In the genomic region with DNA sequence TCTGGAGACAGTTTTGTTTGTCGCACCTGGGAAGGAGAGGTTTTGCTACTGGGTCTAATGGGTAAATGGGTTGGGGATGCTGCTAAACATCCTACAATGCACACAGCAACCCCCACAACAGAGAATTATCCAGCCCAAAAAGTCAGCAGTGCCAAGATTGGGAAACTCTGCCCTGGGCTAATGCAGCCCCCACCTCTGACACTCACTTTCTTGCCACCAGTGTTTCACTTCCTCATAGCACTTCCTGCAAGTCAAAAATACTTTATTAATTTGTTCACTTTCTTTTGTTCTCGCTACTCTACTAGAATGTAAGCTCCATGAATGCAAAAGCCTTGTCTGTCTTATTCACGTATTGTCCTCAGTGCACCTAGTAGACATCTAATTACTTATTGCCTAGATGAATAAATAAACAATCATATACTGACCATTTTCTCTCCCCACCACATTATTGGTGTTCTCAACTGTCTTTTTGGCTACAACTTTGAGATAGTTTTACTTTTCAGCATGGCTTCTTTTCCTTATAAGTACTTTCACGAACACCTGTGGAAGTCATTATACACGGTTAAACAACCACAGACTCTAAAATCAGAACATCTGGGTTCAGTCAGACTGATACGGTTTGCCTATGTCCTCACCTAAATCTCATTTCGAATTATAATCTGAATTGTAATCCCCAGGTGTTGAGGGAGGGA, we compare ENCODE assay signal across 11 cellular contexts.
DNase-seq lines count a peak whose midpoint lies in the region; ATAC-seq, FAIRE-seq and TF ChIP-seq lines count a peak whose summit lies in the region.
"Had no signal": no experiment of that assay in that cellular context is flagged by ENCODE, and none has a peak within 500 bp of the region (broad histone marks: within the 10 kb centered on the region; RNA-seq: fewer than 3 reads in every experiment).

No MANE protein-coding gene starts in this region.

- WGBS in GM12878 (ENCODE audit: insufficient coverage, insufficient replicate concordance, low lambda C conversion rate, missing lambda C conversion rate), result 0% methylated on average over 7 of the region's 7 CpGs

- no peak for TF ChIP-seq CTCF in GM12878 (IDR thresholded peaks at IDR 0.05 in 2 of 3, conservative IDR thresholded peaks at IDR 0.05 in 1 of 3; ENCODE audit: control insufficient read depth in 2 of 3, extremely low read depth in 1 of 3, insufficient read depth in 1 of 3, low read depth in 3 of 3, low read length in 3 of 3)

- no peaks in the 10 kb centered on the region; the same call in 1 of the 3 replicates for H3K9me3 ChIP-seq in GM12878 (replicated peaks; ENCODE audit: control insufficient read depth, insufficient read depth, low read length)
- H3K9me3 ChIP-seq in SJCRH30 (replicated peaks), result no peaks in the 10 kb centered on the region
- H3K9me3 ChIP-seq: right lobe of liver, uterus had no signal

- no TSS peak for BruUV-seq in GM12878 (replicated peaks; lab: Mats Ljungman, UMichigan)

- H3K27ac ChIP-seq in GM12878 (ENCODE audit: control insufficient read depth, insufficient read depth) (no peak overlapping the region), SJCRH30 (no peak overlapping the region)
- H3K27ac ChIP-seq: right lobe of liver, uterus had no signal

- H3K9ac ChIP-seq in GM12878 (ENCODE audit: control insufficient read depth, insufficient read depth, low read length), result no peak overlapping the region

- H3K4me1 ChIP-seq in GM12878 (ENCODE audit: control insufficient read depth, insufficient read depth, low read length), result no peaks in the 10 kb centered on the region; the same call in 1 of the 2 replicates
- no peaks in the 10 kb centered on the region for H3K4me1 ChIP-seq in SJCRH30
- H3K4me1 ChIP-seq: right lobe of liver, uterus had no signal

- no peak for FAIRE-seq in GM12878 (lab: Jason Lieb, UNC)

- H3K79me2 ChIP-seq in GM12878 (ENCODE audit: control insufficient read depth, insufficient read depth, low read length), result no peaks in the 10 kb centered on the region

- H4K20me1 ChIP-seq in GM12878 (ENCODE audit: control insufficient read depth, insufficient read depth), result no peaks in the 10 kb centered on the region

- H3K4me2 ChIP-seq in GM12878 (ENCODE audit: control insufficient read depth, insufficient read depth), result no peak overlapping the region

- ATAC-seq in GM18517 (IDR thresholded peaks at IDR 0.05; ENCODE audit: unreplicated experiment) (peak; percentile 84), GM21786 (IDR thresholded peaks at IDR 0.05; ENCODE audit: unreplicated experiment) (peak; percentile 80), HG03520 (IDR thresholded peaks at IDR 0.05; ENCODE audit: unreplicated experiment) (peak; percentile 57), GM12878 (peak; percentile 73), HG03196 (IDR thresholded peaks at IDR 0.05; ENCODE audit: unreplicated experiment) (no peak)
- ATAC-seq: CD8-positive, alpha-beta T cell had no signal

- no peak for TF ChIP-seq POLR2A in GM12878 (IDR thresholded peaks at IDR 0.05; ENCODE audit: low read depth, low read length)

- RAD21 ChIA-PET in GM12878 (lab: Charles Lee; ENCODE audit: unreplicated experiment), result no interaction called here

- POLR2A ChIA-PET in GM12878 (lab: Charles Lee), result no interaction called here

- CTCF ChIA-PET in GM12878 (lab: Yijun Ruan, JAX), result interaction anchor here (0.6 kb wide), 1 partner anchor 265 kb away, joined by 3 read pairs; no protein-coding TSS in a partner anchor

- DNase-seq in GM12878 (ENCODE audit: low read depth, low spot score), result no peak
- no peak for DNase-seq in stimulated activated CD4-positive, alpha-beta T cell treated with anti-CD3 and anti-CD28 coated beads, Interleukin-1b, Interleukin-23, amount 100 ng/mL, for 48 hours
- no peak for DNase-seq in activated CD4-positive, alpha-beta T cell treated with anti-CD3 and anti-CD28 coated beads for 48 hours
- DNase-seq in SJCRH30, result no peak
- DNase-seq: CD8-positive, alpha-beta T cell; right lobe of liver; uterus had no signal

- SMC1A ChIA-PET in GM12878 (lab: Charles Lee; ENCODE audit: uncharacterized antibody, unreplicated experiment), result no interaction called here

- intact Hi-C loops in GM12878 (cut with micrococcal nuclease; ENCODE audit: unreplicated experiment), result no loop called here

- in situ Hi-C loops in GM12878 (cut with MboI), result no loop called here

- H3K27me3 ChIP-seq in GM12878 (replicated peaks in 1 of 2; ENCODE audit: control insufficient read depth in 2 of 2, insufficient read depth in 2 of 2, low read length in 1 of 2) (no peaks in the 10 kb centered on the region), SJCRH30 (no peaks in the 10 kb centered on the region)
- H3K27me3 ChIP-seq: right lobe of liver, uterus had no signal

- no peak for TF ChIP-seq RAD21 in GM12878 (IDR thresholded peaks at IDR 0.05; ENCODE audit: insufficient read depth, low read depth, low read length)

- no peak for TF ChIP-seq EP300 in GM12878 (IDR thresholded peaks at IDR 0.05; ENCODE audit: borderline replicate concordance in 1 of 2, control insufficient read depth in 1 of 2, low read depth in 2 of 2, low read length in 2 of 2)

- H3K36me3 ChIP-seq in GM12878 (ENCODE audit: control insufficient read depth in 2 of 2, insufficient read depth in 2 of 2, low read length in 1 of 2) (no peaks in the 10 kb centered on the region), SJCRH30 (no peaks in the 10 kb centered on the region)
- H3K36me3 ChIP-seq: right lobe of liver, uterus had no signal

- no peak overlapping the region for H2AFZ ChIP-seq in GM12878 (ENCODE audit: control insufficient read depth, low read depth, low read length)

- no peak overlapping the region for H3K4me3 ChIP-seq in GM12878
- no peak overlapping the region for H3K4me3 ChIP-seq in SJCRH30
- H3K4me3 ChIP-seq: right lobe of liver, uterus had no signal

TF ChIP-seq in GM12878, 131 proteins besides CTCF, POLR2A, EP300 and RAD21:
- peak; percentile 85 for TF ChIP-seq SPI1 (IDR thresholded peaks at IDR 0.05; ENCODE audit: borderline replicate concordance, insufficient read depth, low read depth, low read length)
- TF ChIP-seq, protein P1, sequence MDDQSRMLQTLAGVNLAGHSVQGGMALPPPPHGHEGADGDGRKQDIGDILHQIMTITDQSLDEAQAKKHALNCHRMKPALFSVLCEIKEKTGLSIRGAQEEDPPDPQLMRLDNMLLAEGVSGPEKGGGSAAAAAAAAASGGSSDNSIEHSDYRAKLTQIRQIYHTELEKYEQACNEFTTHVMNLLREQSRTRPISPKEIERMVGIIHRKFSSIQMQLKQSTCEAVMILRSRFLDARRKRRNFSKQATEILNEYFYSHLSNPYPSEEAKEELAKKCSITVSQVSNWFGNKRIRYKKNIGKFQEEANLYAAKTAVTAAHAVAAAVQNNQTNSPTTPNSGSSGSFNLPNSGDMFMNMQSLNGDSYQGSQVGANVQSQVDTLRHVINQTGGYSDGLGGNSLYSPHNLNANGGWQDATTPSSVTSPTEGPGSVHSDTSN (IDR thresholded peaks at IDR 0.05; ENCODE audit: insufficient replicate concordance, low read depth, low read length), result no peak
